Comparison of ENCODE assay signal across 8 cellular contexts in the genomic region with DNA sequence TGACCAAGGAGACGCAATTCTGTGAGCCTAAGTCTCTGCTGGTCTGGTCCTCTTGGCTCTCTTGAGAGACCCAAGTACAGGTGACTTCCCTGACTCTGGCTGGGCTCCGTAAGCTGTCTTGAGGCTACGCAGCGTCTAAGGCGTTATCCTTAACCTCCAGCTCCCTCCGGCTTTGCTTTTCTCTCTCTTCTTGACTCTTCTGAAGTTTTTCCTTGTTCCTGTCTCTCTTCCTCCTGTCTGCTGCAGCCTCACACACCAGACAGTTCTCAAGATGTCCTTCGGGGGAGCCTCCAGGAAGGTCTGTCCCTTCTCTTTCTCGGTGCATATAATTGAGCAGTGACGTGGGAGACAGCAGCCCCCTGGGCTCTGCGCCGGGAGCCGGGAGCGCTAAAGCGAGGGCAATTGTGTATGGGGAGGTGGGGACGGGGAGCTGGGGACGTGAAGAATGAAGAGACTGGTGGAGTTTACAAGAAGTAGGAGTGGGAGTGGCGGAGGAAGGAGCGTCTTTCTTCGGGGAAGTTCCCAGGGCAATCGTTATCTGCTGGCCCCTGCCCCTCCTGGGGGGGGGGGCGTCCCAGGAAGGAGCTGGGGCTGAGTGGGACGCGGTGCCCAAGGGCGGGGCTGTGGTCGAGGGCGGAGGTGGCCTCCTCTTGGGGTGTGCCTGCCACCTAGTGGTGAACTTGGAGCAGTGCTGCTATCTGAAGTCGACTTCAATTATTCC. TPM values are rescaled to one million over a fixed set of nuclear protein-coding genes. Genes with fewer than 3 reads are reported as not detected.
DNase-seq lines count a peak whose midpoint lies in the region; ATAC-seq, FAIRE-seq and TF ChIP-seq lines count a peak whose summit lies in the region.

No MANE protein-coding gene starts in this region.

- H3K9me3 Mint-ChIP-seq in T-helper 2 cell treated with Interferon-gamma antibody and Interleukin-4, amounts not matched to agents 5 μg/mL and 100 μg/mL, for 36 hours: no peaks in the 10 kb centered on the region
- peaks cover 7% of the 10 kb centered on the region for H3K9me3 Mint-ChIP-seq in astrocyte (ENCODE audit: unreplicated experiment)

- H2AFZ ChIP-seq in KMS-11 (ENCODE audit: low read depth) (peak overlapping the region; percentile 52; the same call in 1 of the 2 replicates), astrocyte (ENCODE audit: low read depth, low read length) (peak overlapping the region; percentile 77), hepatocyte (peak overlapping the region; percentile 73)

- WGBS in hepatocyte (ENCODE audit: low lambda C conversion rate, missing lambda C conversion rate): 3% methylated on average over 21 of the region's 27 CpGs

- no peak overlapping the region for H3K27ac ChIP-seq in KMS-11
- no peak overlapping the region for H3K27ac ChIP-seq in astrocyte (ENCODE audit: low read depth, low read length)
- peak overlapping the region; percentile 93 for H3K27ac ChIP-seq in hepatocyte
- peak overlapping the region; percentile 45 for H3K27ac ChIP-seq in vagina

- H3K27me3 ChIP-seq in KMS-11 (ENCODE audit: insufficient read depth, low read depth): no peaks in the 10 kb centered on the region
- no peaks in the 10 kb centered on the region for H3K27me3 ChIP-seq in astrocyte (ENCODE audit: insufficient read depth, low read length)
- no peaks in the 10 kb centered on the region for H3K27me3 ChIP-seq in hepatocyte
- no peaks in the 10 kb centered on the region for H3K27me3 ChIP-seq in vagina

- no peak overlapping the region for H3K27ac Mint-ChIP-seq in T-helper 2 cell treated with Interferon-gamma antibody and Interleukin-4, amounts not matched to agents 5 μg/mL and 100 μg/mL, for 36 hours
- H3K27ac Mint-ChIP-seq in astrocyte (ENCODE audit: unreplicated experiment): peak overlapping the region; percentile 42

- TF ChIP-seq CTCF in KMS-11 (conservative IDR thresholded peaks at IDR 0.05; ENCODE audit: low read depth, low read length) (0 out of 2 replicates have a peak, but pooled peaks have one; percentile 46), astrocyte (IDR thresholded peaks at IDR 0.05; ENCODE audit: insufficient read depth, low read depth, low read length) (peak; percentile 76), hepatocyte (IDR thresholded peaks at IDR 0.05; ENCODE audit: poor library complexity) (peak; percentile 92), vagina (IDR thresholded peaks at IDR 0.05) (peak; percentile 87 to 99 (median 94))

- H4K20me1 ChIP-seq in KMS-11 (ENCODE audit: insufficient read depth) (no peaks in the 10 kb centered on the region), astrocyte (ENCODE audit: insufficient read depth, low read length) (no peaks in the 10 kb centered on the region), hepatocyte (ENCODE audit: insufficient read depth, poor library complexity, severe bottlenecking) (no peaks in the 10 kb centered on the region)

- no peak overlapping the region for H3K9ac ChIP-seq in KMS-11
- peak overlapping the region; percentile 36 for H3K9ac ChIP-seq in astrocyte (ENCODE audit: low read length)

- no peak for FAIRE-seq in astrocyte (lab: Jason Lieb, UNC)

- H3K36me3 ChIP-seq in KMS-11 (ENCODE audit: insufficient read depth) (no peaks in the 10 kb centered on the region), astrocyte (ENCODE audit: insufficient read depth, low read length) (no peaks in the 10 kb centered on the region), hepatocyte (replicated peaks; ENCODE audit: insufficient read depth, low read depth) (no peaks in the 10 kb centered on the region), vagina (no peaks in the 10 kb centered on the region)

- H3K4me1 ChIP-seq in KMS-11 (ENCODE audit: low read depth, poor library complexity, severe bottlenecking) (no peaks in the 10 kb centered on the region), astrocyte (ENCODE audit: insufficient read depth, low read length) (no peaks in the 10 kb centered on the region), hepatocyte (ENCODE audit: insufficient read depth) (no peaks in the 10 kb centered on the region), vagina (no peaks in the 10 kb centered on the region)

- no peaks in the 10 kb centered on the region for H3K9me2 ChIP-seq in hepatocyte (replicated peaks; ENCODE audit: insufficient read depth)

- H3K79me2 ChIP-seq in KMS-11 (ENCODE audit: insufficient read depth, low read depth): no peaks in the 10 kb centered on the region
- H3K79me2 ChIP-seq in astrocyte (ENCODE audit: insufficient read depth, low read length): no peaks in the 10 kb centered on the region
- H3K79me2 ChIP-seq in hepatocyte: no peaks in the 10 kb centered on the region

- no peak for TF ChIP-seq POLR2A in vagina (IDR thresholded peaks at IDR 0.05)

- peaks cover 3% of the 10 kb centered on the region for H3K27me3 Mint-ChIP-seq in T-helper 2 cell treated with Interferon-gamma antibody and Interleukin-4, amounts not matched to agents 5 μg/mL and 100 μg/mL, for 36 hours (ENCODE audit: low read depth)
- peaks cover 32% of the 10 kb centered on the region for H3K27me3 Mint-ChIP-seq in astrocyte (ENCODE audit: low read depth, unreplicated experiment)

- peaks cover 4% of the 10 kb centered on the region for H3K4me1 Mint-ChIP-seq in T-helper 2 cell treated with Interferon-gamma antibody and Interleukin-4, amounts not matched to agents 5 μg/mL and 100 μg/mL, for 36 hours (ENCODE audit: low read depth)
- H3K4me1 Mint-ChIP-seq in astrocyte (ENCODE audit: low read depth, unreplicated experiment): peaks cover 8% of the 10 kb centered on the region

- H3K4me3 ChIP-seq in KMS-11 (IDR thresholded peaks at IDR 0.05; ENCODE audit: insufficient read depth, low read depth, low read length): no peak overlapping the region
- H3K4me3 ChIP-seq in astrocyte (ENCODE audit: insufficient read depth, low read depth, low read length): peak overlapping the region; percentile 38
- peak overlapping the region; percentile 56 for H3K4me3 ChIP-seq in hepatocyte
- peak overlapping the region; percentile 43 to 46 for H3K4me3 ChIP-seq in vagina

- no peaks in the 10 kb centered on the region for H3K36me3 Mint-ChIP-seq in T-helper 2 cell treated with Interferon-gamma antibody and Interleukin-4, amounts not matched to agents 5 μg/mL and 100 μg/mL, for 36 hours (ENCODE audit: low read depth)
- H3K36me3 Mint-ChIP-seq in astrocyte (ENCODE audit: low read depth, unreplicated experiment): no peaks in the 10 kb centered on the region

- DNase-seq in DMS 273 treated with DMSO at 0.1 percent for 48 hours (lab: John Stamatoyannopoulos, UW) (peak; percentile 15), astrocyte (ENCODE audit: low read depth) (peak; percentile 28), hepatocyte (ENCODE audit: low spot score) (peak; percentile 90), renal cortical epithelial cell (ENCODE audit: low read depth) (peak; percentile 46), vagina (ENCODE audit: extremely low spot score in 2 of 2) (no peak)
- peak; percentile 68 for DNase-seq in T-helper 2 cell treated with Interferon-gamma antibody and Interleukin-4, amounts not matched to agents 5 μg/mL and 100 μg/mL, for 36 hours (ENCODE audit: low spot score)

- ATAC-seq in GM21526 (IDR thresholded peaks at IDR 0.05; ENCODE audit: low FRiP score, unreplicated experiment): peak; percentile 91

- H3K9me3 ChIP-seq in astrocyte (ENCODE audit: insufficient read depth, low read depth, low read length) (no peaks in the 10 kb centered on the region), hepatocyte (ENCODE audit: low read depth) (no peaks in the 10 kb centered on the region), vagina (no peaks in the 10 kb centered on the region)

- H3K4me3 Mint-ChIP-seq in T-helper 2 cell treated with Interferon-gamma antibody and Interleukin-4, amounts not matched to agents 5 μg/mL and 100 μg/mL, for 36 hours: peak overlapping the region; percentile 83
- peak overlapping the region; percentile 85 for H3K4me3 Mint-ChIP-seq in astrocyte (ENCODE audit: unreplicated experiment)

- H3K4me2 ChIP-seq in KMS-11: 0 out of 2 replicates have a peak overlapping the region, but pooled peaks have one; percentile 48
- peak overlapping the region; percentile 86 for H3K4me2 ChIP-seq in astrocyte (ENCODE audit: low read length)
- H3K4me2 ChIP-seq in hepatocyte: peak overlapping the region; percentile 89

- intact Hi-C loops in vagina (cut with DNase I): loop anchor here (5.0 kb wide), 1 partner anchor 108 kb away; no protein-coding TSS in a partner anchor

RNA-seq across cellular contexts. Expression of a gene that starts 6.9 kb away (rescaled TPM):
- total RNA-seq in astrocyte (not detected in 2 replicates), hepatocyte (not detected in 2 replicates), renal cortical epithelial cell (not detected in 2 replicates), vagina (6.4 TPM)
- not detected in 2 replicates for polyA plus RNA-seq in hepatocyte

RNA-seq across cellular contexts. Expression of a gene that starts 40.9 kb away (rescaled TPM):
- not detected in 2 replicates for total RNA-seq in astrocyte
- total RNA-seq in hepatocyte: 1.0 and 1.3 TPM in 2 replicates
- polyA plus RNA-seq in hepatocyte: 1.0 and 1.5 TPM in 2 replicates
- total RNA-seq in renal cortical epithelial cell: not detected in 2 replicates
- 1.2 TPM for total RNA-seq in vagina

Comparison
In these comparisons a context has a peak if more than half of its experiments do, and no peak if none do; other contexts are left out.
1. DNase-seq: peak in DMS 273 treated with DMSO at 0.1 percent for 48 hours (single experiment), T-helper 2 cell treated with Interferon-gamma antibody and Interleukin-4, amounts not matched to agents 5 μg/mL and 100 μg/mL, for 36 hours (single experiment), astrocyte (single experiment), hepatocyte (single experiment) and renal cortical epithelial cell (single experiment); none in vagina (0 of 2).
2. H3K27ac ChIP-seq: peak in hepatocyte (single experiment) and vagina (single experiment); none in KMS-11 (single experiment) and astrocyte (single experiment).
3. Peak in every context shown above with its lines, with median percentiles within 50 percentile points of each other: H2AFZ ChIP-seq, H3K4me2 ChIP-seq and CTCF ChIP-seq.